2 cellular contexts compared by ENCODE assay signal in genomic region chr15:66931768-66932633, GRCh38.
A peak's percentile ranks its signal among the peaks of the same experiment; 100 is the strongest.
TF ChIP-seq lines count a peak whose summit lies in the region.

No MANE protein-coding gene starts in this region.

TF ChIP-seq in A549, 52 proteins besides CTCF, POLR2A, EP300 and RAD21 (continued from another document):
- TF ChIP-seq E2F6 (IDR thresholded peaks at IDR 0.05; ENCODE audit: borderline replicate concordance, low read depth), result peak; percentile 14; the same call in 1 of the 2 replicates
- peak; percentile 25 for TF ChIP-seq SMC3 (IDR thresholded peaks at IDR 0.05)
- no peak for TF ChIP-seq POLR2AphosphoS2 (conservative IDR thresholded peaks at IDR 0.05; ENCODE audit: low read length)
- 0 out of 2 replicates have a peak, but pooled peaks have one; percentile 26 for TF ChIP-seq HOXB13 (CRISPR knock-in tag; IDR thresholded peaks at IDR 0.05; ENCODE audit: low read depth)
- no peak; the same call in 1 of the 2 replicates for TF ChIP-seq RFX5 (IDR thresholded peaks at IDR 0.05)
- no peak for TF ChIP-seq CHD4 (IDR thresholded peaks at IDR 0.05; ENCODE audit: borderline replicate concordance)
- 0 out of 2 replicates have a peak, but pooled peaks have one; percentile 12 for TF ChIP-seq ESRRA (IDR thresholded peaks at IDR 0.05; ENCODE audit: borderline replicate concordance, low read length)
- no peak for TF ChIP-seq HMGXB4 (CRISPR knock-in tag; IDR thresholded peaks at IDR 0.05; ENCODE audit: borderline replicate concordance)
- TF ChIP-seq EHF (CRISPR knock-in tag; IDR thresholded peaks at IDR 0.05), result 0 out of 2 replicates have a peak, but pooled peaks have one; percentile 49

TF ChIP-seq in HepG2, 621 proteins besides CTCF, POLR2A, EP300 and RAD21 (continued from another document and continues in another):
- TF ChIP-seq ZNF512B (CRISPR knock-in tag; IDR thresholded peaks at IDR 0.05; ENCODE audit: borderline replicate concordance) (no peak), ZBTB21 (CRISPR knock-in tag; IDR thresholded peaks at IDR 0.05) (0 out of 2 replicates have a peak, but pooled peaks have one; percentile 16), NFE2 (CRISPR knock-in tag; IDR thresholded peaks at IDR 0.05) (no peak), SNAPC4 (CRISPR knock-in tag; IDR thresholded peaks at IDR 0.05) (no peak), JUND (CRISPR knock-in tag; IDR thresholded peaks at IDR 0.05) (peak; percentile 94), PTBP1 (IDR thresholded peaks at IDR 0.05; ENCODE audit: low read depth, low read length, poor library complexity, severe bottlenecking) (no peak), SP2 (CRISPR knock-in tag; IDR thresholded peaks at IDR 0.05) (no peak), FOXP1 (IDR thresholded peaks at IDR 0.05) (no peak), FOXP1 (CRISPR knock-in tag; IDR thresholded peaks at IDR 0.05) (peak; percentile 81; the same call in 1 of the 2 replicates), MTA1 (CRISPR knock-in tag; IDR thresholded peaks at IDR 0.05; ENCODE audit: borderline replicate concordance) (peak; percentile 87), ATF4 (CRISPR knock-in tag; IDR thresholded peaks at IDR 0.05) (no peak), RCOR2 (CRISPR knock-in tag; IDR thresholded peaks at IDR 0.05) (peak; percentile 62), MYPOP (CRISPR knock-in tag; IDR thresholded peaks at IDR 0.05) (0 out of 2 replicates have a peak, but pooled peaks have one; percentile 41), ZNF615 (CRISPR knock-in tag; IDR thresholded peaks at IDR 0.05; ENCODE audit: borderline replicate concordance) (no peak), SATB2 (CRISPR knock-in tag; IDR thresholded peaks at IDR 0.05) (no peak), ZNF710 (CRISPR knock-in tag; IDR thresholded peaks at IDR 0.05; ENCODE audit: borderline replicate concordance) (peak; percentile 78; the same call in 1 of the 2 replicates), TBX2 (CRISPR knock-in tag; IDR thresholded peaks at IDR 0.05; ENCODE audit: borderline replicate concordance) (peak; percentile 92), GABPA (IDR thresholded peaks at IDR 0.05; ENCODE audit: low read depth, low read length) (no peak), GABPA (CRISPR knock-in tag; IDR thresholded peaks at IDR 0.05; ENCODE audit: low read depth) (peak; percentile 49; the same call in 1 of the 2 replicates), TCF7 (IDR thresholded peaks at IDR 0.05; ENCODE audit: low read depth) (peak; percentile 40; the same call in 1 of the 2 replicates), KLF13 (CRISPR knock-in tag; IDR thresholded peaks at IDR 0.05) (no peak), MBD4 (IDR thresholded peaks at IDR 0.05; ENCODE audit: borderline replicate concordance, low read length) (no peak), THAP7 (CRISPR knock-in tag; IDR thresholded peaks at IDR 0.05) (0 out of 2 replicates have a peak, but pooled peaks have one; percentile 58), ZNF792 (CRISPR knock-in tag; IDR thresholded peaks at IDR 0.05) (peak; percentile 74; the same call in 1 of the 2 replicates), NCOA2 (CRISPR knock-in tag; IDR thresholded peaks at IDR 0.05) (peak; percentile 75), ZNF335 (CRISPR knock-in tag; IDR thresholded peaks at IDR 0.05) (no peak), PRPF4 (IDR thresholded peaks at IDR 0.05; ENCODE audit: low read depth, low read length, poor library complexity, severe bottlenecking) (no peak), KDM2A (CRISPR knock-in tag; IDR thresholded peaks at IDR 0.05; ENCODE audit: borderline replicate concordance, low read depth) (peak; percentile 53; the same call in 1 of the 2 replicates), ZNF691 (CRISPR knock-in tag; IDR thresholded peaks at IDR 0.05; ENCODE audit: borderline replicate concordance, low read depth) (peak; percentile 89), ZBTB44 (CRISPR knock-in tag; IDR thresholded peaks at IDR 0.05) (no peak), NCOR1 (IDR thresholded peaks at IDR 0.05; ENCODE audit: borderline replicate concordance, low read length) (no peak), ZNF317 (CRISPR knock-in tag; IDR thresholded peaks at IDR 0.05) (peak; percentile 59; the same call in 1 of the 2 replicates), ZNF251 (CRISPR knock-in tag; IDR thresholded peaks at IDR 0.05) (no peak), ZNF501 (CRISPR knock-in tag; IDR thresholded peaks at IDR 0.05) (peak; percentile 85), HMGA1 (CRISPR knock-in tag; conservative IDR thresholded peaks at IDR 0.05) (no peak), HOXA3 (CRISPR knock-in tag; IDR thresholded peaks at IDR 0.05) (no peak), CCDC6 (CRISPR knock-in tag; IDR thresholded peaks at IDR 0.05) (0 out of 2 replicates have a peak, but pooled peaks have one; percentile 35), KAT2B (IDR thresholded peaks at IDR 0.05; ENCODE audit: borderline replicate concordance, low read depth, low read length) (no peak), PHF21A (CRISPR knock-in tag; IDR thresholded peaks at IDR 0.05) (peak; percentile 78), ERF (CRISPR knock-in tag; IDR thresholded peaks at IDR 0.05) (peak; percentile 83), HNF4A (CRISPR knock-in tag; IDR thresholded peaks at IDR 0.05) (peak; percentile 64), JUNB (CRISPR knock-in tag; IDR thresholded peaks at IDR 0.05; ENCODE audit: borderline replicate concordance) (peak; percentile 90), CEBPB (IDR thresholded peaks at IDR 0.05; ENCODE audit: borderline replicate concordance, low read depth, low read length) (no peak), ZNF264 (CRISPR knock-in tag; IDR thresholded peaks at IDR 0.05) (peak; percentile 84; the same call in 1 of the 2 replicates), THRA (CRISPR knock-in tag; IDR thresholded peaks at IDR 0.05; ENCODE audit: borderline replicate concordance) (peak; percentile 91; the same call in 1 of the 2 replicates)
